8 cellular contexts compared by ENCODE assay signal in the genomic region with DNA sequence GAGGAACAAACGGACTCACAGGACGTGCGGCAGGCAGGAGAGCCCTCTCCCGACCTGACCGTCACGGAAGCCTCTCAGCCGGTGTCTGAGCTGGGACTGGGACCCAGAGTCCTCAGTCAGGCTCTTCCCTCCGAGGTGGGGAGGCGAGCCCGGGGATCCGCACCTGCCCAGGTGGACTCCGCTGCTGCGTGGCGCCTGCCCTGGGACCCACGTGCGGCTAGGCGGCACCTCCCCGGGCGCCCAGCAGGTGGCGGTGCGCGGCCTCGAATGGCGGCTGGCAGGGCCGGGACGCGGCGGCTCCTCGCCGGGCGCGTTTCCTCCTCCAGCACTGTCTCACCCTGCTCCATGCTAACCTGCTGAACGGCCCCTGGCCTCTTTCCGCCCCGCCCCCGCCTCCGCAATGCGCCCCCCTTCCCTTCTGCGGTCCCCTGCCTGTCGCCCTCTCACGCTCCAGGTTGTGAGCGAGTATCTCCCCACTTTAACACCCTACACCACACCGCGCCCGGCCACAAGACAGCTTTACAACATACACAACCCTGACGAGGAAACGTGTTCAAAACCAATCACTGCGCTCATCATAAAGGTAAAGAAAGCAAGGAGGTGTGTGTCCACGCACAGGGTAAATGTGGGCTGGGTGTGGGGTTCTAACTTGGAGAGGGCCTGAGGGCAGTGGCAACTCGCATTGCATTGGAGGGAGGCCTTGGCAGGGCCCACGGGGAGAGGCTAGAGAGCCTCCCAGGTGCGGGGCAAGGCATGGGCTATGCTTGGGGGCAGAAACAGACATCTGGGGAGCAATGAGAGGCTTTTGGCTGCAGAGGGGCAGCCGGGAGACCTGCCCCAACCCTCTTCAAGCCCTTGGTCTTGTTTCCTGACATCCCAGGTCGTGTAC. TPM values are rescaled to one million over a fixed set of nuclear protein-coding genes. Genes with fewer than 3 reads are reported as not detected.
DNase-seq lines count a peak whose midpoint lies in the region; ATAC-seq, FAIRE-seq and TF ChIP-seq lines count a peak whose summit lies in the region.

No MANE protein-coding gene starts in this region.

- H3K4me3 ChIP-seq in HL-60 (replicated peaks; ENCODE audit: insufficient read depth, low read length) (peak overlapping the region; percentile 10; the same call in 1 of the 2 replicates), testis (peak overlapping the region; percentile 21 to 36)

- H3K27me3 ChIP-seq in HL-60 (ENCODE audit: insufficient read depth, poor library complexity, severe bottlenecking) (no peaks in the 10 kb centered on the region), foreskin keratinocyte (peaks cover 4% of the 10 kb centered on the region), testis (no peaks in the 10 kb centered on the region)

- H3K4me1 ChIP-seq in foreskin keratinocyte, result peaks cover 5% of the 10 kb centered on the region
- no peaks in the 10 kb centered on the region for H3K4me1 ChIP-seq in testis

- no peaks in the 10 kb centered on the region for H3K36me3 ChIP-seq in testis (ENCODE audit: low read depth, missing control alignments)

- 21 to 27% methylated on average over 14 to 52 of the region's 54 CpGs for WGBS in testis, 2 donors

- TF ChIP-seq CTCF in D721Med (IDR thresholded peaks at IDR 0.05; ENCODE audit: insufficient read depth, missing control alignments), result peak; percentile 81
- TF ChIP-seq CTCF in HL-60 (IDR thresholded peaks at IDR 0.05; ENCODE audit: insufficient read depth, low read length), result peak; percentile 85
- TF ChIP-seq CTCF in foreskin keratinocyte (conservative IDR thresholded peaks at IDR 0.05), result peak; percentile 97
- TF ChIP-seq CTCF in testis (IDR thresholded peaks at IDR 0.05), result peak; percentile 91 to 93 (median 93)

- FAIRE-seq in D721Med (lab: Jason Lieb, UNC), result no peak

- H3K27ac ChIP-seq in HL-60 (replicated peaks), result peak overlapping the region; percentile 52
- H3K27ac ChIP-seq in foreskin keratinocyte, result no peak overlapping the region
- H3K27ac ChIP-seq in testis, result no peak overlapping the region

- intact Hi-C loops in testis (cut with DNase I; ENCODE audit: low total_unique reads), result no loop called here

- no peaks in the 10 kb centered on the region for H3K9me3 ChIP-seq in testis

- DNase-seq in D721Med (ENCODE audit: insufficient read length, low spot score) (peak; percentile 43), HL-60 (ENCODE audit: low read depth in 1 of 2, low spot score in 1 of 2) (peak; percentile 41 to 71), SHP77 (lab: John Stamatoyannopoulos, UW) (peak; percentile 53 to 65), foreskin keratinocyte (peak in 1 of 2 donors; percentile 31), nucleus accumbens (lab: John Stamatoyannopoulos, UW) (peak in 41 of 56 donors; percentile 6 to 70 (median 31)), testis (peak; percentile 80)
- DNase-seq in activated T-helper 9 cell treated with anti-CD3 and anti-CD28 coated beads, Interleukin-2, amount 50 U/mL, for 16 hours (ENCODE audit: low read depth), result peak; percentile 70

- peak; percentile 82 for ATAC-seq in foreskin keratinocyte
- ATAC-seq in GM21515 (IDR thresholded peaks at IDR 0.05; ENCODE audit: unreplicated experiment), result no peak

- no peak for TF ChIP-seq POLR2A in testis (IDR thresholded peaks at IDR 0.05)

RNA-seq across cellular contexts. Expression of a gene that starts 25.9 kb away (rescaled TPM):
- total RNA-seq in foreskin keratinocyte (92.5 and 97.3 TPM in 2 replicates), testis (100 to 1,000 TPM; 171 to 176 TPM)
- polyA plus RNA-seq in foreskin keratinocyte (127 and 159 TPM in 2 replicates), testis (ENCODE audit: insufficient read depth, low read depth, low replicate concordance) (204 TPM)
